In the genomic region with DNA sequence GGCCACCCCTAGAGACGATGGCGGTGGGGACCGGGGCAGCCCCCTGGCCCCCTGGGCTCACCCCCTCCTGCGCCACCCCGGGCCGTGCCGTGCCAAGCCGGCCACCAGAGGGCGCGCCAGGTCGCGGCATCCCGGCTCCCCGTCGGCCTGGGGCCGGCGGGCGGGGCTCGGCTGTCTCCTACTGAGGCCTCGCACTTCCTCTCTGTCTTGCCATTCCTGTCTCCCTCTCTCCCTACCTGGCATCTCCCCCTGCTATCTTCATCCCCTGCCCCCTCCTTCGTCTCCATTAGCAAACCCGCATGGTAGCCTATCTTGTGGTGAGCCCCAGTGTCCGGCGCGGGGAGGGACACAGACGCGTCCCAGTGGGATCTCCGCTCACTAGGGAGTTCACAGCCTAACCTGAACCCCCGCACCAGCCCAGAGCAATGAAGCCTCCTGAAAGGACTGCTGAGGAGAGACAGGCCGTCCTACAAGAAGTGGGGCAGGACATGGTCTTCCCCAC, we compare ENCODE assay signal across 7 cellular contexts. TPM values are rescaled to one million over a fixed set of nuclear protein-coding genes. Genes with fewer than 3 reads are reported as not detected.
DNase-seq lines count a peak whose midpoint lies in the region; ATAC-seq, FAIRE-seq and TF ChIP-seq lines count a peak whose summit lies in the region.

No MANE protein-coding gene starts in this region.

- no peaks in the 10 kb centered on the region for H3K36me3 Mint-ChIP-seq in WTC11

- peak; percentile 92 for TF ChIP-seq CTCF in WTC11 (IDR thresholded peaks at IDR 0.05)
- peak; percentile 76 for TF ChIP-seq CTCF in bronchial epithelial cell (IDR thresholded peaks at IDR 0.05; ENCODE audit: insufficient read depth, low read length, severe bottlenecking)

- POLR2A ChIA-PET in WTC11 (lab: Charles Lee) = interaction anchor here (0.9 kb wide), 1 partner anchor 178 kb away, joined by 3 read pairs; no protein-coding TSS in a partner anchor

- peaks cover 41% of the 10 kb centered on the region for H3K4me1 Mint-ChIP-seq in WTC11

- no peak overlapping the region for H3K27ac Mint-ChIP-seq in WTC11

- FAIRE-seq in GM18507 (lab: Jason Lieb, UNC) (no peak), bronchial epithelial cell (lab: Jason Lieb, UNC) (no peak)

- H3K4me3 ChIP-seq in bronchial epithelial cell (ENCODE audit: low read depth, low read length) = peak overlapping the region; percentile 20

- H3K27me3 Mint-ChIP-seq in WTC11 (ENCODE audit: low read depth) = peaks cover 4% of the 10 kb centered on the region; the same call in 1 of the 2 replicates

- H3K27me3 ChIP-seq in bronchial epithelial cell (ENCODE audit: control insufficient read depth, insufficient read depth, low read length) = no peaks in the 10 kb centered on the region

- peak; percentile 96 for ATAC-seq in HG02763 (IDR thresholded peaks at IDR 0.05; ENCODE audit: unreplicated experiment)
- ATAC-seq in WTC11 = peak; percentile 79

- CTCF ChIA-PET in WTC11 (lab: Charles Lee) = interaction anchor here (0.8 to 4.0 kb wide), 16 partner anchors 9 to 178 kb away, joined by 3 to 52 read pairs (median 7); a partner anchor contains a TSS

- no peaks in the 10 kb centered on the region for H3K36me3 ChIP-seq in bronchial epithelial cell (ENCODE audit: control insufficient read depth, insufficient read depth, low read length)

- peak; percentile 70 for DNase-seq in GM18507 (ENCODE audit: extremely low spot score, insufficient read length, low read depth)
- DNase-seq in NCI-H2029 treated with DMSO at 0.1 percent for 48 hours (lab: John Stamatoyannopoulos, UW) = peak; percentile 30
- DNase-seq in WTC11 (ENCODE audit: low spot score) = peak; percentile 72
- no peak for DNase-seq in bronchial epithelial cell (ENCODE audit: low read depth)
- DNase-seq in iris pigment epithelial cell (ENCODE audit: low read depth) = peak; percentile 43
- DNase-seq in stimulated activated CD4-positive, alpha-beta T cell treated with anti-CD3 and anti-CD28 coated beads, Interleukin-12 subunit alpha, Interleukin-12 subunit beta, amount 100 ng/mL, for 48 hours (ENCODE audit: low read depth in 2 of 3, low spot score in 1 of 3) = peak; percentile 48 to 68 (median 63)

- peak overlapping the region; percentile 69 for H3K4me3 Mint-ChIP-seq in WTC11

- no peaks in the 10 kb centered on the region for H3K9me3 Mint-ChIP-seq in WTC11

TF ChIP-seq in WTC11, 78 proteins besides CTCF, POLR2A, EP300 and RAD21 (continues in another document):
- TF ChIP-seq, protein P1, sequence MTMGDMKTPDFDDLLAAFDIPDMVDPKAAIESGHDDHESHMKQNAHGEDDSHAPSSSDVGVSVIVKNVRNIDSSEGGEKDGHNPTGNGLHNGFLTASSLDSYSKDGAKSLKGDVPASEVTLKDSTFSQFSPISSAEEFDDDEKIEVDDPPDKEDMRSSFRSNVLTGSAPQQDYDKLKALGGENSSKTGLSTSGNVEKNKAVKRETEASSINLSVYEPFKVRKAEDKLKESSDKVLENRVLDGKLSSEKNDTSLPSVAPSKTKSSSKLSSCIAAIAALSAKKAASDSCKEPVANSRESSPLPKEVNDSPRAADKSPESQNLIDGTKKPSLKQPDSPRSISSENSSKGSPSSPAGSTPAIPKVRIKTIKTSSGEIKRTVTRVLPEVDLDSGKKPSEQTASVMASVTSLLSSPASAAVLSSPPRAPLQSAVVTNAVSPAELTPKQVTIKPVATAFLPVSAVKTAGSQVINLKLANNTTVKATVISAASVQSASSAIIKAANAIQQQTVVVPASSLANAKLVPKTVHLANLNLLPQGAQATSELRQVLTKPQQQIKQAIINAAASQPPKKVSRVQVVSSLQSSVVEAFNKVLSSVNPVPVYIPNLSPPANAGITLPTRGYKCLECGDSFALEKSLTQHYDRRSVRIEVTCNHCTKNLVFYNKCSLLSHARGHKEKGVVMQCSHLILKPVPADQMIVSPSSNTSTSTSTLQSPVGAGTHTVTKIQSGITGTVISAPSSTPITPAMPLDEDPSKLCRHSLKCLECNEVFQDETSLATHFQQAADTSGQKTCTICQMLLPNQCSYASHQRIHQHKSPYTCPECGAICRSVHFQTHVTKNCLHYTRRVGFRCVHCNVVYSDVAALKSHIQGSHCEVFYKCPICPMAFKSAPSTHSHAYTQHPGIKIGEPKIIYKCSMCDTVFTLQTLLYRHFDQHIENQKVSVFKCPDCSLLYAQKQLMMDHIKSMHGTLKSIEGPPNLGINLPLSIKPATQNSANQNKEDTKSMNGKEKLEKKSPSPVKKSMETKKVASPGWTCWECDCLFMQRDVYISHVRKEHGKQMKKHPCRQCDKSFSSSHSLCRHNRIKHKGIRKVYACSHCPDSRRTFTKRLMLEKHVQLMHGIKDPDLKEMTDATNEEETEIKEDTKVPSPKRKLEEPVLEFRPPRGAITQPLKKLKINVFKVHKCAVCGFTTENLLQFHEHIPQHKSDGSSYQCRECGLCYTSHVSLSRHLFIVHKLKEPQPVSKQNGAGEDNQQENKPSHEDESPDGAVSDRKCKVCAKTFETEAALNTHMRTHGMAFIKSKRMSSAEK (CRISPR knock-in tag; IDR thresholded peaks at IDR 0.05; ENCODE audit: borderline replicate concordance) = no peak
- peak; percentile 26; the same call in 1 of the 2 replicates for TF ChIP-seq TP53 (CRISPR knock-in tag; IDR thresholded peaks at IDR 0.05)
- 0 out of 2 replicates have a peak, but pooled peaks have one; percentile 66 for TF ChIP-seq ELF4 (CRISPR knock-in tag; IDR thresholded peaks at IDR 0.05; ENCODE audit: low read depth)
- no peak for TF ChIP-seq CREB1 (CRISPR knock-in tag; IDR thresholded peaks at IDR 0.05)
- TF ChIP-seq FOXJ3 (CRISPR knock-in tag; IDR thresholded peaks at IDR 0.05; ENCODE audit: borderline replicate concordance) = no peak
- TF ChIP-seq ZNF219 (CRISPR knock-in tag; IDR thresholded peaks at IDR 0.05; ENCODE audit: borderline replicate concordance) = peak; percentile 64; the same call in 1 of the 2 replicates
- TF ChIP-seq, protein P2, sequence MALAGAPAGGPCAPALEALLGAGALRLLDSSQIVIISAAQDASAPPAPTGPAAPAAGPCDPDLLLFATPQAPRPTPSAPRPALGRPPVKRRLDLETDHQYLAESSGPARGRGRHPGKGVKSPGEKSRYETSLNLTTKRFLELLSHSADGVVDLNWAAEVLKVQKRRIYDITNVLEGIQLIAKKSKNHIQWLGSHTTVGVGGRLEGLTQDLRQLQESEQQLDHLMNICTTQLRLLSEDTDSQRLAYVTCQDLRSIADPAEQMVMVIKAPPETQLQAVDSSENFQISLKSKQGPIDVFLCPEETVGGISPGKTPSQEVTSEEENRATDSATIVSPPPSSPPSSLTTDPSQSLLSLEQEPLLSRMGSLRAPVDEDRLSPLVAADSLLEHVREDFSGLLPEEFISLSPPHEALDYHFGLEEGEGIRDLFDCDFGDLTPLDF (CRISPR knock-in tag; IDR thresholded peaks at IDR 0.05) = no peak
- TF ChIP-seq ZNF423 (CRISPR knock-in tag; IDR thresholded peaks at IDR 0.05) = peak; percentile 100
- no peak for TF ChIP-seq ZNF317 (CRISPR knock-in tag; IDR thresholded peaks at IDR 0.05; ENCODE audit: borderline replicate concordance, low read depth)
- TF ChIP-seq, protein P3, sequence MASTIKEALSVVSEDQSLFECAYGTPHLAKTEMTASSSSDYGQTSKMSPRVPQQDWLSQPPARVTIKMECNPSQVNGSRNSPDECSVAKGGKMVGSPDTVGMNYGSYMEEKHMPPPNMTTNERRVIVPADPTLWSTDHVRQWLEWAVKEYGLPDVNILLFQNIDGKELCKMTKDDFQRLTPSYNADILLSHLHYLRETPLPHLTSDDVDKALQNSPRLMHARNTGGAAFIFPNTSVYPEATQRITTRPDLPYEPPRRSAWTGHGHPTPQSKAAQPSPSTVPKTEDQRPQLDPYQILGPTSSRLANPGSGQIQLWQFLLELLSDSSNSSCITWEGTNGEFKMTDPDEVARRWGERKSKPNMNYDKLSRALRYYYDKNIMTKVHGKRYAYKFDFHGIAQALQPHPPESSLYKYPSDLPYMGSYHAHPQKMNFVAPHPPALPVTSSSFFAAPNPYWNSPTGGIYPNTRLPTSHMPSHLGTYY (CRISPR knock-in tag; IDR thresholded peaks at IDR 0.05) = no peak
- TF ChIP-seq CREM (CRISPR knock-in tag; IDR thresholded peaks at IDR 0.05) = peak; percentile 49; the same call in 1 of the 2 replicates
- TF ChIP-seq, protein P4, sequence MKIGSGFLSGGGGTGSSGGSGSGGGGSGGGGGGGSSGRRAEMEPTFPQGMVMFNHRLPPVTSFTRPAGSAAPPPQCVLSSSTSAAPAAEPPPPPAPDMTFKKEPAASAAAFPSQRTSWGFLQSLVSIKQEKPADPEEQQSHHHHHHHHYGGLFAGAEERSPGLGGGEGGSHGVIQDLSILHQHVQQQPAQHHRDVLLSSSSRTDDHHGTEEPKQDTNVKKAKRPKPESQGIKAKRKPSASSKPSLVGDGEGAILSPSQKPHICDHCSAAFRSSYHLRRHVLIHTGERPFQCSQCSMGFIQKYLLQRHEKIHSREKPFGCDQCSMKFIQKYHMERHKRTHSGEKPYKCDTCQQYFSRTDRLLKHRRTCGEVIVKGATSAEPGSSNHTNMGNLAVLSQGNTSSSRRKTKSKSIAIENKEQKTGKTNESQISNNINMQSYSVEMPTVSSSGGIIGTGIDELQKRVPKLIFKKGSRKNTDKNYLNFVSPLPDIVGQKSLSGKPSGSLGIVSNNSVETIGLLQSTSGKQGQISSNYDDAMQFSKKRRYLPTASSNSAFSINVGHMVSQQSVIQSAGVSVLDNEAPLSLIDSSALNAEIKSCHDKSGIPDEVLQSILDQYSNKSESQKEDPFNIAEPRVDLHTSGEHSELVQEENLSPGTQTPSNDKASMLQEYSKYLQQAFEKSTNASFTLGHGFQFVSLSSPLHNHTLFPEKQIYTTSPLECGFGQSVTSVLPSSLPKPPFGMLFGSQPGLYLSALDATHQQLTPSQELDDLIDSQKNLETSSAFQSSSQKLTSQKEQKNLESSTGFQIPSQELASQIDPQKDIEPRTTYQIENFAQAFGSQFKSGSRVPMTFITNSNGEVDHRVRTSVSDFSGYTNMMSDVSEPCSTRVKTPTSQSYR (CRISPR knock-in tag; IDR thresholded peaks at IDR 0.05) = no peak
- TF ChIP-seq GRHL2 (CRISPR knock-in tag; IDR thresholded peaks at IDR 0.05; ENCODE audit: insufficient replicate concordance, severe bottlenecking) = no peak
- no peak for TF ChIP-seq NFYB (CRISPR knock-in tag; conservative IDR thresholded peaks at IDR 0.05; ENCODE audit: low read depth)
- no peak for TF ChIP-seq RELA (CRISPR knock-in tag; IDR thresholded peaks at IDR 0.05; ENCODE audit: borderline replicate concordance)

RNA-seq across cellular contexts. Expression of a gene that starts 29.8 kb away (rescaled TPM):
- total RNA-seq in WTC11 (2021) (2.3 to 4.9 TPM (median 2.9 TPM) in 3 replicates), bronchial epithelial cell (0.77 TPM in 1 of 2 replicates, not detected in the other)
